22 cellular contexts compared by ENCODE assay signal in genomic region chr6:134229520-134229919, GRCh38.
A peak's percentile ranks its signal among the peaks of the same experiment; 100 is the strongest.
DNase-seq lines count a peak whose midpoint lies in the region; ATAC-seq, FAIRE-seq and TF ChIP-seq lines count a peak whose summit lies in the region.
"Had no signal": no experiment of that assay in that cellular context is flagged by ENCODE, and none has a peak within 500 bp of the region (broad histone marks: within the 10 kb centered on the region; RNA-seq: fewer than 3 reads in every experiment).

No MANE protein-coding gene starts in this region.

- no peak overlapping the region for H4K8ac ChIP-seq in H1 (ENCODE audit: extremely low read depth, insufficient read depth, low read length)

- no TSS peak for BruUV-seq in OCI-LY7 (replicated peaks; lab: Mats Ljungman, UMichigan)

- H2BK120ac ChIP-seq in H1 (replicated peaks; ENCODE audit: low read depth, low read length): no peak overlapping the region

- H3K36me3 ChIP-seq in H7 (replicated peaks; ENCODE audit: control insufficient read depth, insufficient read depth, low read length) (no peaks in the 10 kb centered on the region), OCI-LY7 (ENCODE audit: insufficient read depth, low read length) (no peaks in the 10 kb centered on the region), H1 (ENCODE audit: control insufficient read depth in 2 of 4, insufficient read depth in 4 of 4, low read length in 3 of 4) (no peaks in the 10 kb centered on the region), neutrophil (no peaks in the 10 kb centered on the region), left ventricle myocardium inferior (no peaks in the 10 kb centered on the region), adrenal gland (replicated peaks in 1 of 2) (no peaks in the 10 kb centered on the region)

- H3K4me2 ChIP-seq in OCI-LY7 (ENCODE audit: low read length) (peak overlapping the region; percentile 62), H1 (ENCODE audit: insufficient read depth in 1 of 2, low read depth in 2 of 2, low read length in 2 of 2) (no peak overlapping the region; a peak in 1 of 4 replicates)
- H3K4me2 ChIP-seq: SK-N-SH had no signal

- H2BK15ac ChIP-seq in H1 (ENCODE audit: low read length): no peak overlapping the region

- no peak overlapping the region for H3K9ac ChIP-seq in H1 (replicated peaks in 1 of 4; ENCODE audit: extremely low read depth in 1 of 4, low read depth in 3 of 4, low read length in 3 of 4)
- H3K9ac ChIP-seq: SK-N-SH had no signal

- H2BK5ac ChIP-seq in H1 (ENCODE audit: low read depth, low read length): no peak overlapping the region

- 77% methylated on average over 2 of the region's 2 CpGs; no CpG with 5 or more reads in 1 of the 2 experiments for WGBS in H1 (ENCODE audit: extremely low coverage in 1 of 2, insufficient coverage in 1 of 2, insufficient read length in 1 of 2, insufficient replicate concordance in 2 of 2, low coverage in 1 of 2, low lambda C conversion rate in 2 of 2, missing lambda C conversion rate in 1 of 2), 2 experiments
- 93 to 100% (median 97%) methylated on average over 2 of the region's 2 CpGs for WGBS in adrenal gland, 4 donors

- no peak for TF ChIP-seq EP300 in H1 (IDR thresholded peaks at IDR 0.05; ENCODE audit: borderline replicate concordance in 1 of 2, low read depth in 2 of 2, low read length in 2 of 2)

- no peaks in the 10 kb centered on the region for H3K9me2 ChIP-seq in OCI-LY7 (ENCODE audit: insufficient read depth, low read length)
- H3K9me2 ChIP-seq: SK-N-SH had no signal

- H3K27me3 ChIP-seq in H7 (ENCODE audit: control insufficient read depth, insufficient read depth, low read length) (no peaks in the 10 kb centered on the region), H1 (replicated peaks in 1 of 4; ENCODE audit: control insufficient read depth in 3 of 4, extremely low read depth in 1 of 4, insufficient read depth in 3 of 4, low read length in 3 of 4) (no peaks in the 10 kb centered on the region), neutrophil (no peaks in the 10 kb centered on the region), left ventricle myocardium inferior (ENCODE audit: low read depth) (no peaks in the 10 kb centered on the region), adrenal gland (no peaks in the 10 kb centered on the region)

- no peak overlapping the region for H3K23ac ChIP-seq in H1 (ENCODE audit: insufficient read length)

- peak overlapping the region; percentile 59 for H4K5ac ChIP-seq in H1 (ENCODE audit: insufficient read length, low read depth, low read length)

- POLR2A ChIA-PET in OCI-LY7 (lab: Charles Lee) (interaction anchor here (1.0 to 1.9 kb wide), 6 partner anchors 11 to 20 kb away, joined by 3 to 6 read pairs (median 5); no protein-coding TSS in a partner anchor), H1 (lab: Charles Lee; ENCODE audit: partially characterized antibody) (no interaction called here)

- H3K56ac ChIP-seq in H1 (replicated peaks; ENCODE audit: insufficient read length, low read depth, low read length): no peak overlapping the region

- CTCF ChIA-PET in OCI-LY7 (lab: Charles Lee; ENCODE audit: unreplicated experiment) (no interaction called here), H1 (lab: Charles Lee; ENCODE audit: partially characterized antibody) (interaction anchor here (1.3 to 1.4 kb wide), 2 partner anchors 46 to 444 kb away, joined by 3 read pairs; no protein-coding TSS in a partner anchor)

- TF ChIP-seq RAD21 in H1 (IDR thresholded peaks at IDR 0.05 in 1 of 2, conservative IDR thresholded peaks at IDR 0.05 in 1 of 2; ENCODE audit: low read depth in 2 of 2, low read length in 2 of 2): no peak

- H2AK5ac ChIP-seq in H1 (ENCODE audit: low read depth, low read length): no peak overlapping the region

- intact Hi-C loops in OCI-LY7 (cut with micrococcal nuclease; ENCODE audit: unreplicated experiment) (no loop called here), left ventricle myocardium inferior (cut with micrococcal nuclease) (no loop called here), adrenal gland (cut with DNase I) (no loop called here)

- H3K4me1 ChIP-seq in OCI-LY7 (ENCODE audit: insufficient read depth, low read length, poor library complexity, severe bottlenecking) (peaks cover 22% of the 10 kb centered on the region), H1 (replicated peaks in 1 of 4; ENCODE audit: control insufficient read depth in 3 of 4, insufficient read depth in 4 of 4, low read length in 3 of 4) (peaks cover 0 to 2% (median under 1%) of the 10 kb centered on the region in 4 experiments; a peak in 2 of 7 replicates), neutrophil (ENCODE audit: control insufficient read depth in 1 of 2, insufficient read depth in 1 of 2, low read depth in 1 of 2, low read length in 1 of 2) (peaks cover 82 to 86% of the 10 kb centered on the region in 2 experiments), left ventricle myocardium inferior (no peaks in the 10 kb centered on the region), adrenal gland (replicated peaks in 1 of 2) (no peaks in the 10 kb centered on the region)

- no peak overlapping the region for H3K14ac ChIP-seq in H1 (ENCODE audit: insufficient read length)

- no peaks in the 10 kb centered on the region for H3K79me1 ChIP-seq in H1 (ENCODE audit: low read depth, low read length)

- TF ChIP-seq CTCF in OCI-LY7 (conservative IDR thresholded peaks at IDR 0.05; ENCODE audit: low read length): no peak
- TF ChIP-seq CTCF in H1 (IDR thresholded peaks at IDR 0.05; ENCODE audit: control extremely low read depth in 1 of 3, insufficient read depth in 1 of 3, low read depth in 1 of 3, low read length in 3 of 3): no peak
- no peak for TF ChIP-seq CTCF in neutrophil (IDR thresholded peaks at IDR 0.05)
- TF ChIP-seq CTCF in left ventricle myocardium inferior (IDR thresholded peaks at IDR 0.05; ENCODE audit: borderline replicate concordance): no peak
- TF ChIP-seq CTCF in adrenal gland (IDR thresholded peaks at IDR 0.05): no peak

- peak overlapping the region; percentile 47 for H3K27ac ChIP-seq in OCI-LY7 (ENCODE audit: low read depth, low read length, poor library complexity, severe bottlenecking)
- no peak overlapping the region for H3K27ac ChIP-seq in H1 (ENCODE audit: low read depth, low read length)
- peak overlapping the region; percentile 97 for H3K27ac ChIP-seq in neutrophil
- no peak overlapping the region for H3K27ac ChIP-seq in left ventricle myocardium inferior (replicated peaks)
- H3K27ac ChIP-seq in adrenal gland: no peak overlapping the region

- H3K4ac ChIP-seq in H1 (replicated peaks; ENCODE audit: insufficient read length, low read depth, low read length): no peak overlapping the region

- H2BK12ac ChIP-seq in H1 (ENCODE audit: low read depth, low read length): no peak overlapping the region

- H2BK20ac ChIP-seq in H1 (ENCODE audit: low read length): no peak overlapping the region

- FAIRE-seq in H1 (lab: Jason Lieb, UNC): no peak
- FAIRE-seq: GM12891, K562 had no signal

- H3K4me3 ChIP-seq in H7 (ENCODE audit: insufficient read depth, low read depth, low read length) (no peak overlapping the region), OCI-LY7 (ENCODE audit: low read depth, low read length, poor library complexity, severe bottlenecking) (peak overlapping the region; percentile 48), H1 (ENCODE audit: extremely low read depth in 1 of 4, insufficient read depth in 2 of 4, low read depth in 3 of 4, low read length in 4 of 4) (peak overlapping the region in 1 of 4 experiments; percentile 3; a peak in 1 of 8 replicates), neutrophil (ENCODE audit: low read depth in 1 of 2, low read length in 1 of 2) (peak overlapping the region; percentile 79 to 80), left ventricle myocardium inferior (no peak overlapping the region), adrenal gland (no peak overlapping the region)
- H3K4me3 ChIP-seq: K562 had no signal

- H3K79me2 ChIP-seq in OCI-LY7 (ENCODE audit: insufficient read depth, low read depth, low read length) (no peaks in the 10 kb centered on the region), H1 (ENCODE audit: control insufficient read depth in 1 of 2, insufficient read depth in 2 of 2, low read length in 2 of 2) (no peaks in the 10 kb centered on the region)

- no peaks in the 10 kb centered on the region for H3K23me2 ChIP-seq in H1 (ENCODE audit: low read depth, low read length)

- H4K91ac ChIP-seq in H1 (replicated peaks; ENCODE audit: insufficient read length, low read length): no peak overlapping the region

- peak overlapping the region; percentile 55; the same call in 1 of the 2 replicates for H2AFZ ChIP-seq in OCI-LY7 (ENCODE audit: low read length)
- H2AFZ ChIP-seq in H1 (ENCODE audit: low read length): no peak overlapping the region

- ATAC-seq in GM18870 (IDR thresholded peaks at IDR 0.05; ENCODE audit: unreplicated experiment): no peak
- ATAC-seq: K562, PC-3 had no signal

- no peak overlapping the region for H3K18ac ChIP-seq in H1 (ENCODE audit: extremely low read depth, low read length)

- DNase-seq in H7: peak; percentile 27
- peak; percentile 58 for DNase-seq in OCI-LY7 (ENCODE audit: low spot score)
- DNase-seq in H1 (ENCODE audit: low read depth in 1 of 2, low spot score in 2 of 2): no peak
- no peak for DNase-seq in left ventricle myocardium inferior
- DNase-seq in adrenal gland: no peak
- DNase-seq in HPDE6-E6E7 (ENCODE audit: extremely low spot score): no peak
- DNase-seq: ACHN, COR-L47, NCI-H1105, NCI-H1694 treated with DMSO at 0.1 percent for 48 hours, NCI-H2107, NCI-H510A treated with DMSO at 0.1 percent for 48 hours, NCI-H774, PC-3, RPMI8226, SHP77 treated with DMSO at 0.1 percent for 48 hours, SK-N-SH, T-helper 1 cell had no signal

- TF ChIP-seq POLR2A in H1 (IDR thresholded peaks at IDR 0.05; ENCODE audit: control extremely low read depth in 1 of 2, low read depth in 2 of 2, low read length in 2 of 2) (no peak), adrenal gland (IDR thresholded peaks at IDR 0.05) (no peak)

- H3K9me3 ChIP-seq in OCI-LY7 (ENCODE audit: low read length) (no peaks in the 10 kb centered on the region), H1 (ENCODE audit: insufficient read depth in 2 of 2, low read depth in 1 of 2, low read length in 1 of 2) (no peaks in the 10 kb centered on the region), neutrophil (no peaks in the 10 kb centered on the region), left ventricle myocardium inferior (replicated peaks) (no peaks in the 10 kb centered on the region), adrenal gland (replicated peaks in 1 of 3) (no peaks in the 10 kb centered on the region)
- H3K9me3 ChIP-seq: SK-N-SH had no signal

- H4K20me1 ChIP-seq in OCI-LY7 (ENCODE audit: insufficient read depth, low read length) (no peaks in the 10 kb centered on the region), H1 (replicated peaks in 1 of 2; ENCODE audit: control insufficient read depth in 1 of 2, insufficient read depth in 2 of 2, low read length in 2 of 2) (no peaks in the 10 kb centered on the region)

TF ChIP-seq in H1, 55 proteins besides CTCF, POLR2A, EP300 and RAD21:
- TF ChIP-seq KDM5A (IDR thresholded peaks at IDR 0.05; ENCODE audit: low read length) (no peak), POU5F1 (IDR thresholded peaks at IDR 0.05; ENCODE audit: low read depth, low read length) (peak; percentile 71; the same call in 1 of the 2 replicates), TCF12 (IDR thresholded peaks at IDR 0.05; ENCODE audit: low read depth, low read length) (0 out of 2 replicates have a peak, but pooled peaks have one; percentile 59)
TF ChIP-seq in H1: peak in this region for 2.

Comparison
In these comparisons a context has a peak if more than half of its experiments do, and no peak if none do; other contexts are left out.
1. DNase-seq: peak in H7 (single experiment) and OCI-LY7 (single experiment); none in H1 (0 of 2), left ventricle myocardium inferior (single experiment), adrenal gland (0 of 7) and HPDE6-E6E7 (single experiment).
2. H3K4me3 ChIP-seq: peak in OCI-LY7 (single experiment) and neutrophil (2 of 2); none in H7 (single experiment), left ventricle myocardium inferior (single experiment) and adrenal gland (0 of 4).
3. H3K27ac ChIP-seq: peak in OCI-LY7 (single experiment) and neutrophil (single experiment); none in H1 (single experiment), left ventricle myocardium inferior (single experiment) and adrenal gland (0 of 5).